In the genomic region with DNA sequence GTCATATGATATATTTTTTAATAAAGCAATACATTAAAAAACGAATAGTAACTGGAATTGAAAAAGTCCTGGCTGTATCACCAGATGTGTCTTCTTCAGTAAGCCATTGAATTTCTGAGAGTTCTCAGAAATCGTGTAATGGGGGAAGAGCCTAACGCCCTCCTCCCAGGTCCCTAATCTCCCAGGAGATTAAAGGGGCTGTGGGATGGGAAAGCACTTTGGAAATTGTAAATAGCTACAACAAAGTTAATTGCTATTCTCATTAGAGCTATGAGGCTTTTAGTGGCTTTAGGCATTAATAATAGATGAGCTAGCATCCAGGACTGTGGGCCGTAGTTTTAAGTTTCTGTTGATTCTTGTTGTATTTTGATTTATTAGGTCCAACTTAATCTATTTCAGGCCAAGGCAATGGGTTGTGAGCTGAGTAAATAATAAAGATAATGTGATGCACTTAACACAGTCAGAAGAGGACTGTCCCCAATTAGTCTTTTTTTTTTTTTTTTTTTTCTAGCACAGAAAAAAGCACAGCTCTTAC, we compare ENCODE assay signal across 1 cellular context.
TF ChIP-seq lines count a peak whose summit lies in the region.

No MANE protein-coding gene starts in this region.

TF ChIP-seq in WTC11, 78 proteins besides CTCF, POLR2A, EP300 and RAD21:
- TF ChIP-seq, protein P1, sequence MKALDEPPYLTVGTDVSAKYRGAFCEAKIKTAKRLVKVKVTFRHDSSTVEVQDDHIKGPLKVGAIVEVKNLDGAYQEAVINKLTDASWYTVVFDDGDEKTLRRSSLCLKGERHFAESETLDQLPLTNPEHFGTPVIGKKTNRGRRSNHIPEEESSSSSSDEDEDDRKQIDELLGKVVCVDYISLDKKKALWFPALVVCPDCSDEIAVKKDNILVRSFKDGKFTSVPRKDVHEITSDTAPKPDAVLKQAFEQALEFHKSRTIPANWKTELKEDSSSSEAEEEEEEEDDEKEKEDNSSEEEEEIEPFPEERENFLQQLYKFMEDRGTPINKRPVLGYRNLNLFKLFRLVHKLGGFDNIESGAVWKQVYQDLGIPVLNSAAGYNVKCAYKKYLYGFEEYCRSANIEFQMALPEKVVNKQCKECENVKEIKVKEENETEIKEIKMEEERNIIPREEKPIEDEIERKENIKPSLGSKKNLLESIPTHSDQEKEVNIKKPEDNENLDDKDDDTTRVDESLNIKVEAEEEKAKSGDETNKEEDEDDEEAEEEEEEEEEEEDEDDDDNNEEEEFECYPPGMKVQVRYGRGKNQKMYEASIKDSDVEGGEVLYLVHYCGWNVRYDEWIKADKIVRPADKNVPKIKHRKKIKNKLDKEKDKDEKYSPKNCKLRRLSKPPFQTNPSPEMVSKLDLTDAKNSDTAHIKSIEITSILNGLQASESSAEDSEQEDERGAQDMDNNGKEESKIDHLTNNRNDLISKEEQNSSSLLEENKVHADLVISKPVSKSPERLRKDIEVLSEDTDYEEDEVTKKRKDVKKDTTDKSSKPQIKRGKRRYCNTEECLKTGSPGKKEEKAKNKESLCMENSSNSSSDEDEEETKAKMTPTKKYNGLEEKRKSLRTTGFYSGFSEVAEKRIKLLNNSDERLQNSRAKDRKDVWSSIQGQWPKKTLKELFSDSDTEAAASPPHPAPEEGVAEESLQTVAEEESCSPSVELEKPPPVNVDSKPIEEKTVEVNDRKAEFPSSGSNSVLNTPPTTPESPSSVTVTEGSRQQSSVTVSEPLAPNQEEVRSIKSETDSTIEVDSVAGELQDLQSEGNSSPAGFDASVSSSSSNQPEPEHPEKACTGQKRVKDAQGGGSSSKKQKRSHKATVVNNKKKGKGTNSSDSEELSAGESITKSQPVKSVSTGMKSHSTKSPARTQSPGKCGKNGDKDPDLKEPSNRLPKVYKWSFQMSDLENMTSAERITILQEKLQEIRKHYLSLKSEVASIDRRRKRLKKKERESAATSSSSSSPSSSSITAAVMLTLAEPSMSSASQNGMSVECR (CRISPR knock-in tag; IDR thresholded peaks at IDR 0.05; ENCODE audit: borderline replicate concordance), result no peak
- TF ChIP-seq TCF7 (CRISPR knock-in tag; IDR thresholded peaks at IDR 0.05; ENCODE audit: low read depth) (no peak), TEAD1 (CRISPR knock-in tag; IDR thresholded peaks at IDR 0.05) (no peak), ELF4 (CRISPR knock-in tag; IDR thresholded peaks at IDR 0.05; ENCODE audit: low read depth) (no peak)
TF ChIP-seq in WTC11: peak in this region for 0.
